8 cellular contexts compared by ENCODE assay signal in genomic region chr10:42553064-42553407, GRCh38.
DNase-seq lines count a peak whose midpoint lies in the region; ATAC-seq and TF ChIP-seq lines count a peak whose summit lies in the region.

No MANE protein-coding gene starts in this region.

- no peak overlapping the region for H3K27ac ChIP-seq in mammary epithelial cell (ENCODE audit: insufficient read depth, low read depth, low read length)

- peak overlapping the region; percentile 97 for H2AFZ ChIP-seq in mammary epithelial cell (ENCODE audit: low read depth, low read length)

- intact Hi-C loops in mammary epithelial cell (cut with micrococcal nuclease) = loop anchor here (2.0 kb wide), 1 partner anchor 86 kb away; the partner anchor contains the start of gene ZNF33B

- H3K9ac ChIP-seq in mammary epithelial cell (ENCODE audit: insufficient read depth, low read length) = peak overlapping the region; percentile 17

- DNase-seq in AG09309 (ENCODE audit: low read depth) (no peak), mammary epithelial cell (no peak), mesothelial cell of epicardium (ENCODE audit: low spot score in 2 of 2, unreplicated experiment in 2 of 2) (no peak), DMS153 (lab: John Stamatoyannopoulos, UW) (no peak), G401 (ENCODE audit: low spot score) (no peak)
- no peak for DNase-seq in stimulated activated CD8-positive, alpha-beta memory T cell treated with anti-CD3 and anti-CD28 coated beads, Interleukin-4, amount 100 ng/mL, for 48 hours

- H3K4me3 Mint-ChIP-seq in mesothelial cell of epicardium = peak overlapping the region; percentile 96

- peak overlapping the region; percentile 99 for H3K4me3 ChIP-seq in AG09309 (ENCODE audit: control insufficient read depth, low read depth, low read length)
- peak overlapping the region; percentile 60 to 82 (median 72) for H3K4me3 ChIP-seq in mammary epithelial cell (replicated peaks in 1 of 3; ENCODE audit: insufficient read depth in 1 of 3, low read depth in 2 of 3, low read length in 3 of 3)

- peaks cover 16% of the 10 kb centered on the region for H3K79me2 ChIP-seq in mammary epithelial cell (ENCODE audit: insufficient read depth, low read length)

- H3K4me1 ChIP-seq in mammary epithelial cell (ENCODE audit: insufficient read depth, low read length) = peaks cover 13% of the 10 kb centered on the region

- no TSS peak for BruUV-seq in mammary epithelial cell (replicated peaks; lab: Mats Ljungman, UMichigan)

- ATAC-seq in GM19455 (IDR thresholded peaks at IDR 0.05; ENCODE audit: unreplicated experiment) (peak; percentile 27), HG03469 (IDR thresholded peaks at IDR 0.05; ENCODE audit: unreplicated experiment) (peak; percentile 12)

- H3K36me3 ChIP-seq in mammary epithelial cell (ENCODE audit: insufficient read depth, low read length) = no peaks in the 10 kb centered on the region

- peak overlapping the region; percentile 68 for H3K27ac Mint-ChIP-seq in mesothelial cell of epicardium

- H4K20me1 ChIP-seq in mammary epithelial cell (ENCODE audit: insufficient read depth, low read length) = no peaks in the 10 kb centered on the region

- no peaks in the 10 kb centered on the region for H3K9me3 ChIP-seq in mammary epithelial cell (replicated peaks; ENCODE audit: insufficient read depth, low read length)

- CTCF ChIA-PET in mammary epithelial cell (lab: Charles Lee; ENCODE audit: low non-redundant PET) = interaction anchor here (0.5 kb wide), 1 partner anchor 767 kb away, joined by 3 read pairs; no protein-coding TSS in a partner anchor

- H3K9me3 Mint-ChIP-seq in mesothelial cell of epicardium = peaks cover under 1% of the 10 kb centered on the region

- in situ Hi-C loops in mammary epithelial cell (cut with MboI; ENCODE audit: low sequenced_read_pairs in 2 of 2) (no loop called here), G401 (cut with HindIII; ENCODE audit: low sequenced_read_pairs) (no loop called here)

- peak overlapping the region; percentile 92 for H3K4me2 ChIP-seq in mammary epithelial cell (ENCODE audit: insufficient read depth, low read depth, low read length)

- H3K27me3 Mint-ChIP-seq in mesothelial cell of epicardium (ENCODE audit: low read depth) = peaks cover 4% of the 10 kb centered on the region

- H3K27me3 ChIP-seq in mammary epithelial cell (ENCODE audit: insufficient read depth, low read length) = no peaks in the 10 kb centered on the region

- H3K4me1 Mint-ChIP-seq in mesothelial cell of epicardium = peaks cover 20% of the 10 kb centered on the region

- 6% methylated on average over 14 of the region's 14 CpGs for WGBS in mammary epithelial cell (ENCODE audit: low coverage, missing lambda C conversion rate)

- TF ChIP-seq CTCF in AG09309 (IDR thresholded peaks at IDR 0.05; ENCODE audit: control insufficient read depth, insufficient read depth, low read depth, low read length, missing control alignments) (no peak), mammary epithelial cell (conservative IDR thresholded peaks at IDR 0.05 in 1 of 2, IDR thresholded peaks at IDR 0.05 in 1 of 2; ENCODE audit: extremely low read depth in 1 of 2, insufficient read depth in 1 of 2, low read depth in 1 of 2, low read length in 2 of 2) (no peak), mesothelial cell of epicardium (IDR thresholded peaks at IDR 0.05; ENCODE audit: unreplicated experiment) (no peak)

- dilution Hi-C loops in mammary epithelial cell (cut with HindIII; ENCODE audit: low sequenced_read_pairs) = no loop called here

- H3K36me3 Mint-ChIP-seq in mesothelial cell of epicardium = peaks cover 18% of the 10 kb centered on the region
